ENCODE assay signal across 11 cellular contexts in genomic region chr17:77602062-77602746, GRCh38.
DNase-seq lines count a peak whose midpoint lies in the region; ATAC-seq and TF ChIP-seq lines count a peak whose summit lies in the region.
"Had no signal": no experiment of that assay in that cellular context is flagged by ENCODE, and none has a peak within 500 bp of the region (broad histone marks: within the 10 kb centered on the region; RNA-seq: fewer than 3 reads in every experiment).

No MANE protein-coding gene starts in this region.

- H3K9me3 ChIP-seq in esophagus (ENCODE audit: control insufficient read depth in 2 of 2, insufficient read depth in 1 of 2, low read depth in 1 of 2, low read length in 1 of 2) (no peaks in the 10 kb centered on the region), muscle layer of duodenum (ENCODE audit: control insufficient read depth in 1 of 2, low read length in 2 of 2) (no peaks in the 10 kb centered on the region), vagina (no peaks in the 10 kb centered on the region)
- H3K9me3 ChIP-seq in effector memory CD4-positive, alpha-beta T cell (ENCODE audit: control insufficient read depth, low read length), result no peaks in the 10 kb centered on the region

- H3K27me3 ChIP-seq in esophagus (ENCODE audit: control insufficient read depth in 1 of 2, insufficient read depth in 2 of 2, low read length in 2 of 2), result no peaks in the 10 kb centered on the region
- H3K27me3 ChIP-seq in muscle layer of duodenum (ENCODE audit: low read depth, low read length), result no peaks in the 10 kb centered on the region
- no peaks in the 10 kb centered on the region for H3K27me3 ChIP-seq in vagina
- no peaks in the 10 kb centered on the region for H3K27me3 ChIP-seq in effector memory CD4-positive, alpha-beta T cell (replicated peaks; ENCODE audit: control insufficient read depth, insufficient read depth, low read length, poor library complexity, severe bottlenecking)

- H3K27me3 Mint-ChIP-seq in activated T-cell treated with anti-CD3 and anti-CD28 coated beads, Interleukin-2, amount 50 U/mL, for 24 hours, result no peaks in the 10 kb centered on the region
- no peaks in the 10 kb centered on the region for H3K27me3 Mint-ChIP-seq in activated T-cell treated with anti-CD3 and anti-CD28 coated beads, Interleukin-2, amount 50 U/mL, for 4 hours (ENCODE audit: low read depth)

- no peak overlapping the region for H3K4me3 Mint-ChIP-seq in activated T-cell treated with anti-CD3 and anti-CD28 coated beads, Interleukin-2, amount 50 U/mL, for 24 hours
- no peak overlapping the region for H3K4me3 Mint-ChIP-seq in activated T-cell treated with anti-CD3 and anti-CD28 coated beads, Interleukin-2, amount 50 U/mL, for 4 hours

- H3K27ac Mint-ChIP-seq in activated T-cell treated with anti-CD3 and anti-CD28 coated beads, Interleukin-2, amount 50 U/mL, for 24 hours, result no peak overlapping the region

- intact Hi-C loops in vagina (cut with DNase I), result no loop called here

- no peaks in the 10 kb centered on the region for H3K36me3 ChIP-seq in esophagus (ENCODE audit: control insufficient read depth in 2 of 2, insufficient read depth in 2 of 2, low read length in 1 of 2)
- H3K36me3 ChIP-seq in muscle layer of duodenum (ENCODE audit: control insufficient read depth in 1 of 2, insufficient read depth in 2 of 2, low read length in 2 of 2), result no peaks in the 10 kb centered on the region
- H3K36me3 ChIP-seq in vagina, result no peaks in the 10 kb centered on the region
- no peaks in the 10 kb centered on the region for H3K36me3 ChIP-seq in effector memory CD4-positive, alpha-beta T cell (ENCODE audit: control insufficient read depth, insufficient read depth, low read length)

- peaks cover 0 to 3% of the 10 kb centered on the region in 2 donors for H3K4me1 ChIP-seq in esophagus (ENCODE audit: control insufficient read depth in 2 of 2, insufficient read depth in 2 of 2, low read length in 1 of 2)
- H3K4me1 ChIP-seq in muscle layer of duodenum (ENCODE audit: control insufficient read depth in 1 of 2, insufficient read depth in 2 of 2, low read length in 2 of 2), result peaks cover 0 to 3% of the 10 kb centered on the region in 2 donors
- H3K4me1 ChIP-seq in vagina, result peaks cover 33% of the 10 kb centered on the region
- no peaks in the 10 kb centered on the region for H3K4me1 ChIP-seq in effector memory CD4-positive, alpha-beta T cell (ENCODE audit: control insufficient read depth, insufficient read depth, low read length, poor library complexity, severe bottlenecking)

- WGBS in esophagus, 2 donors, result 55 to 70% methylated on average over 11 of the region's 11 CpGs

- TF ChIP-seq POLR2A in vagina (IDR thresholded peaks at IDR 0.05), result no peak

- no peak for ATAC-seq in activated T-cell treated with anti-CD3 and anti-CD28 coated beads, Interleukin-2, amount 50 U/mL, for 4 hours
- ATAC-seq in HG03469 (IDR thresholded peaks at IDR 0.05; ENCODE audit: unreplicated experiment), result no peak

- peak overlapping the region; percentile 55 to 70 for H3K27ac ChIP-seq in esophagus (ENCODE audit: low read depth in 2 of 2, low read length in 1 of 2)
- peak overlapping the region; percentile 83 for H3K27ac ChIP-seq in muscle layer of duodenum (ENCODE audit: low read length)
- peak overlapping the region; percentile 92 for H3K27ac ChIP-seq in vagina
- no peak overlapping the region for H3K27ac ChIP-seq in effector memory CD4-positive, alpha-beta T cell (ENCODE audit: insufficient read depth, low read length, poor library complexity, severe bottlenecking)

- no peak for TF ChIP-seq CTCF in vagina (IDR thresholded peaks at IDR 0.05)

- H3K9me3 Mint-ChIP-seq in activated T-cell treated with anti-CD3 and anti-CD28 coated beads, Interleukin-2, amount 50 U/mL, for 24 hours, result no peaks in the 10 kb centered on the region
- H3K9me3 Mint-ChIP-seq in activated T-cell treated with anti-CD3 and anti-CD28 coated beads, Interleukin-2, amount 50 U/mL, for 4 hours, result no peaks in the 10 kb centered on the region

- no peaks in the 10 kb centered on the region for H3K36me3 Mint-ChIP-seq in activated T-cell treated with anti-CD3 and anti-CD28 coated beads, Interleukin-2, amount 50 U/mL, for 24 hours (ENCODE audit: low read depth)
- no peaks in the 10 kb centered on the region for H3K36me3 Mint-ChIP-seq in activated T-cell treated with anti-CD3 and anti-CD28 coated beads, Interleukin-2, amount 50 U/mL, for 4 hours (ENCODE audit: insufficient read depth)

- no peaks in the 10 kb centered on the region for H3K4me1 Mint-ChIP-seq in activated T-cell treated with anti-CD3 and anti-CD28 coated beads, Interleukin-2, amount 50 U/mL, for 24 hours (ENCODE audit: low read depth)
- H3K4me1 Mint-ChIP-seq in activated T-cell treated with anti-CD3 and anti-CD28 coated beads, Interleukin-2, amount 50 U/mL, for 4 hours (ENCODE audit: low read depth), result no peaks in the 10 kb centered on the region

- H3K4me3 ChIP-seq in esophagus (ENCODE audit: low read depth in 1 of 2, low read length in 2 of 2) (no peak overlapping the region), muscle layer of duodenum (ENCODE audit: low read depth in 1 of 2, low read length in 2 of 2) (no peak overlapping the region), vagina (peak overlapping the region in 1 of 2 donors; percentile 7)
- no peak overlapping the region for H3K4me3 ChIP-seq in effector memory CD4-positive, alpha-beta T cell (ENCODE audit: insufficient read depth, low read depth, low read length, poor library complexity, severe bottlenecking)

- peak; percentile 8 for DNase-seq in activated T-cell treated with anti-CD3 and anti-CD28 coated beads, Interleukin-2, amount 50 U/mL, for 24 hours
- no peak for DNase-seq in activated T-cell treated with anti-CD3 and anti-CD28 coated beads, Interleukin-2, amount 50 U/mL, for 4 hours
- peak in 1 of 2 donors; percentile 94 for DNase-seq in vagina (ENCODE audit: extremely low spot score in 2 of 2)
- no peak for DNase-seq in effector memory CD4-positive, alpha-beta T cell
- DNase-seq in SHP77 (lab: John Stamatoyannopoulos, UW), result no peak
- DNase-seq: ACHN, midbrain, T-helper 2 cell had no signal
